ENCODE assay signal across 34 cellular contexts in genomic region chr9:93229636-93230035, GRCh38. TPM values are rescaled to one million over a fixed set of nuclear protein-coding genes. Genes with fewer than 3 reads are reported as not detected.
"Had no signal": no experiment of that assay in that cellular context is flagged by ENCODE, and none has a peak within 500 bp of the region (broad histone marks: within the 10 kb centered on the region; RNA-seq: fewer than 3 reads in every experiment).

No MANE protein-coding gene starts in this region.

- H3K4me1 Mint-ChIP-seq: activated naive CD4-positive, alpha-beta T cell treated with anti-CD3 and anti-CD28 coated beads, Interleukin-2, amount 50 U/mL, for 24 hours; central memory CD8-positive, alpha-beta T cell had no signal

- H3K27me3 ChIP-seq: dorsolateral prefrontal cortex, esophagus muscularis mucosa, gastrocnemius medialis had no signal

- H3K36me3 ChIP-seq: esophagus muscularis mucosa, gastrocnemius medialis had no signal

- H3K4me3 ChIP-seq: coronary artery, dorsolateral prefrontal cortex, esophagus muscularis mucosa, gastrocnemius medialis had no signal

- H3K9me3 ChIP-seq: esophagus muscularis mucosa, gastrocnemius medialis had no signal

- H3K9me3 Mint-ChIP-seq: activated CD4-positive, alpha-beta memory T cell treated with anti-CD3 and anti-CD28 coated beads for 36 hours; activated CD4-positive, alpha-beta T cell treated with anti-CD3 and anti-CD28 coated beads, Interleukin-2, amount 10 ng/mL, durations not matched to agents 24 days and 14 days; activated naive CD4-positive, alpha-beta T cell treated with anti-CD3 and anti-CD28 coated beads for 36 hours; activated naive CD4-positive, alpha-beta T cell treated with anti-CD3 and anti-CD28 coated beads, Interleukin-2, amount 50 U/mL, for 24 hours; activated naive CD8-positive, alpha-beta T cell treated with anti-CD3 and anti-CD28 coated beads, Interleukin-2, amount 10 ng/mL, durations not matched to agents 7 days and 5 days; activated T-helper 1 cell treated with anti-CD3 and anti-CD28 coated beads, Interleukin-12 subunit alpha, Interleukin-12 subunit beta, Interleukin-2, Interleukin-4 antibody, amounts not matched to agents 30 ng/mL and 10 ng/mL and 1 ng/mL, durations not matched to agents 14 hours and 24 hours and 36 hours; activated T-helper 2 cell treated with anti-CD3 and anti-CD28 coated beads, Interferon-gamma antibody, Interleukin-2, Interleukin-4, amounts not matched to agents 10 μg/mL and 5 μg/mL and 100 μg/mL, durations not matched to agents 14 hours and 24 hours and 36 hours; central memory CD8-positive, alpha-beta T cell; dendritic cell treated with granulocyte-macrophage colony-stimulating factor and Interleukin-4, amounts not matched to agents 40 ng/mL and 50 ng/mL, for 4 days; T-cell; T-helper 2 cell treated with Interferon-gamma antibody and Interleukin-4, amounts not matched to agents 5 μg/mL and 100 μg/mL, for 36 hours had no signal

- H3K4me1 ChIP-seq: foreskin keratinocyte had no signal

- H3K27ac ChIP-seq: coronary artery, dorsolateral prefrontal cortex, esophagus muscularis mucosa, foreskin keratinocyte, gastrocnemius medialis had no signal

- H3K27me3 Mint-ChIP-seq: brain had no signal

- ATAC-seq: activated CD4-positive, alpha-beta T cell treated with anti-CD3 and anti-CD28 coated beads for 36 hours; activated CD8-positive, alpha-beta memory T cell treated with anti-CD3 and anti-CD28 coated beads, Interleukin-2, amount 10 ng/mL, durations not matched to agents 7 days and 5 days; activated CD8-positive, alpha-beta T cell treated with anti-CD3 and anti-CD28 coated beads, Interleukin-2, amount 10 ng/mL, durations not matched to agents 7 days and 5 days; foreskin keratinocyte; gastrocnemius medialis; T-cell; T-helper 17 cell had no signal

- H3K4me3 Mint-ChIP-seq: activated CD4-positive, alpha-beta memory T cell treated with anti-CD3 and anti-CD28 coated beads for 36 hours; activated CD4-positive, alpha-beta T cell treated with anti-CD3 and anti-CD28 coated beads for 36 hours; activated CD4-positive, alpha-beta T cell treated with anti-CD3 and anti-CD28 coated beads, Interleukin-2, amount 10 ng/mL, durations not matched to agents 24 days and 14 days; activated CD8-positive, alpha-beta memory T cell treated with anti-CD3 and anti-CD28 coated beads, Interleukin-2, amount 10 ng/mL, durations not matched to agents 7 days and 5 days; activated CD8-positive, alpha-beta T cell treated with anti-CD3 and anti-CD28 coated beads, Interleukin-2, amount 10 ng/mL, durations not matched to agents 7 days and 5 days; activated naive CD4-positive, alpha-beta T cell treated with anti-CD3 and anti-CD28 coated beads for 36 hours; activated naive CD4-positive, alpha-beta T cell treated with anti-CD3 and anti-CD28 coated beads, Interleukin-2, amount 50 U/mL, for 24 hours; activated naive CD8-positive, alpha-beta T cell treated with anti-CD3 and anti-CD28 coated beads, Interleukin-2, amount 10 ng/mL, durations not matched to agents 7 days and 5 days; activated T-helper 1 cell treated with anti-CD3 and anti-CD28 coated beads, Interleukin-12 subunit alpha, Interleukin-12 subunit beta, Interleukin-2, Interleukin-4 antibody, amounts not matched to agents 30 ng/mL and 10 ng/mL and 1 ng/mL, durations not matched to agents 14 hours and 24 hours and 36 hours; brain; central memory CD8-positive, alpha-beta T cell; dendritic cell treated with granulocyte-macrophage colony-stimulating factor and Interleukin-4, amounts not matched to agents 40 ng/mL and 50 ng/mL, for 4 days; T-cell; T-helper 17 cell; T-helper 2 cell treated with Interferon-gamma antibody and Interleukin-4, amounts not matched to agents 5 μg/mL and 100 μg/mL, for 36 hours had no signal

- DNase-seq: activated CD4-positive, alpha-beta memory T cell treated with anti-CD3 and anti-CD28 coated beads for 36 hours; activated CD4-positive, alpha-beta T cell treated with anti-CD3 and anti-CD28 coated beads for 36 hours; activated CD4-positive, alpha-beta T cell treated with anti-CD3 and anti-CD28 coated beads, Interleukin-2, amount 10 ng/mL, durations not matched to agents 24 days and 14 days; activated CD4-positive, CD25-positive, alpha-beta regulatory T cell; activated CD4-positive, CD25-positive, alpha-beta regulatory T cell treated with anti-CD3 and anti-CD28 coated beads, Interleukin-2, amount 50 U/mL, for 72 hours; activated CD8-positive, alpha-beta memory T cell treated with anti-CD3 and anti-CD28 coated beads, Interleukin-2, amount 10 ng/mL, durations not matched to agents 7 days and 5 days; activated CD8-positive, alpha-beta memory T cell treated with anti-CD3 and anti-CD28 coated beads, Interleukin-2, amount 50 U/mL, for 4 hours; activated CD8-positive, alpha-beta T cell treated with anti-CD3 and anti-CD28 coated beads, Interleukin-2, amount 10 ng/mL, durations not matched to agents 7 days and 5 days; activated effector memory CD4-positive, alpha-beta T cell treated with anti-CD3 and anti-CD28 coated beads, Interleukin-2, amount 50 U/mL, for 16 hours; activated naive CD4-positive, alpha-beta T cell treated with anti-CD3 and anti-CD28 coated beads for 36 hours; activated naive CD8-positive, alpha-beta T cell treated with anti-CD3 and anti-CD28 coated beads, Interleukin-2, amount 10 ng/mL, durations not matched to agents 7 days and 5 days; activated T-cell treated with anti-CD3 and anti-CD28 coated beads, Interleukin-2, amount 50 U/mL, for 1 hour; activated T-cell treated with anti-CD3 and anti-CD28 coated beads, Interleukin-2, amount 50 U/mL, for 48 hours; amniotic stem cell; anterior cingulate cortex; dorsolateral prefrontal cortex; effector memory CD4-positive, alpha-beta T cell; erythroblast; foreskin keratinocyte; gastrocnemius medialis; glutamatergic neuron; SW 1271; T-cell; T-helper 17 cell; T1000 had no signal

- H3K27ac Mint-ChIP-seq: activated CD4-positive, alpha-beta memory T cell treated with anti-CD3 and anti-CD28 coated beads for 36 hours; activated CD4-positive, alpha-beta T cell treated with anti-CD3 and anti-CD28 coated beads for 36 hours; activated CD8-positive, alpha-beta memory T cell treated with anti-CD3 and anti-CD28 coated beads, Interleukin-2, amount 10 ng/mL, durations not matched to agents 7 days and 5 days; activated CD8-positive, alpha-beta T cell treated with anti-CD3 and anti-CD28 coated beads, Interleukin-2, amount 10 ng/mL, durations not matched to agents 7 days and 5 days; activated naive CD4-positive, alpha-beta T cell treated with anti-CD3 and anti-CD28 coated beads for 36 hours; activated naive CD4-positive, alpha-beta T cell treated with anti-CD3 and anti-CD28 coated beads, Interleukin-2, amount 50 U/mL, for 24 hours; activated naive CD8-positive, alpha-beta T cell treated with anti-CD3 and anti-CD28 coated beads, Interleukin-2, amount 10 ng/mL, durations not matched to agents 7 days and 5 days; activated T-helper 1 cell treated with anti-CD3 and anti-CD28 coated beads, Interleukin-12 subunit alpha, Interleukin-12 subunit beta, Interleukin-2, Interleukin-4 antibody, amounts not matched to agents 30 ng/mL and 10 ng/mL and 1 ng/mL, durations not matched to agents 14 hours and 24 hours and 36 hours; activated T-helper 2 cell treated with anti-CD3 and anti-CD28 coated beads, Interferon-gamma antibody, Interleukin-2, Interleukin-4, amounts not matched to agents 10 μg/mL and 5 μg/mL and 100 μg/mL, durations not matched to agents 14 hours and 24 hours and 36 hours; dendritic cell treated with granulocyte-macrophage colony-stimulating factor and Interleukin-4, amounts not matched to agents 40 ng/mL and 50 ng/mL, for 4 days; T-cell; T-helper 17 cell; T-helper 2 cell treated with Interferon-gamma antibody and Interleukin-4, amounts not matched to agents 5 μg/mL and 100 μg/mL, for 36 hours had no signal

- H3K36me3 Mint-ChIP-seq: activated CD4-positive, alpha-beta memory T cell treated with anti-CD3 and anti-CD28 coated beads for 36 hours; activated CD8-positive, alpha-beta memory T cell treated with anti-CD3 and anti-CD28 coated beads, Interleukin-2, amount 10 ng/mL, durations not matched to agents 7 days and 5 days; activated naive CD4-positive, alpha-beta T cell treated with anti-CD3 and anti-CD28 coated beads, Interleukin-2, amount 50 U/mL, for 24 hours; activated naive CD8-positive, alpha-beta T cell treated with anti-CD3 and anti-CD28 coated beads, Interleukin-2, amount 10 ng/mL, durations not matched to agents 7 days and 5 days; T-cell had no signal

RNA-seq across cellular contexts. Expression of gene WNK2, which starts 45.7 kb away (rescaled TPM):
- total RNA-seq: activated CD8-positive, alpha-beta memory T cell treated with anti-CD3 and anti-CD28 coated beads, Interleukin-2, amount 10 ng/mL, durations not matched to agents 7 days and 5 days; activated CD8-positive, alpha-beta T cell treated with anti-CD3 and anti-CD28 coated beads, Interleukin-2, amount 10 ng/mL, durations not matched to agents 7 days and 5 days; T-helper 17 cell had no signal
